Comparison of ENCODE assay signal across 16 cellular contexts in genomic region chr21:36754241-36754881, GRCh38. TPM values are rescaled to one million over a fixed set of nuclear protein-coding genes. Genes with fewer than 3 reads are reported as not detected.
"Had no signal": no experiment of that assay in that cellular context is flagged by ENCODE, and none has a peak within 500 bp of the region (broad histone marks: within the 10 kb centered on the region; RNA-seq: fewer than 3 reads in every experiment).

No MANE protein-coding gene starts in this region.

- H3K27me3 ChIP-seq: ovary, sigmoid colon, stomach, thyroid gland, uterus had no signal

- H3K9me3 ChIP-seq: ovary, sigmoid colon, stomach, thyroid gland, uterus had no signal

- ATAC-seq: activated naive CD8-positive, alpha-beta T cell treated with anti-CD3 and anti-CD28 coated beads, Interleukin-2, amount 50 U/mL, for 24 hours; esophagus mucosa had no signal

- H3K27ac ChIP-seq: cardiac muscle cell, ovary, sigmoid colon, stomach, thyroid gland, uterus had no signal

- H3K4me3 ChIP-seq: cardiac muscle cell, ovary, sigmoid colon, stomach, thyroid gland, uterus had no signal

- H3K36me3 ChIP-seq: cardiac muscle cell, ovary, uterus had no signal

- DNase-seq: activated CD4-positive, CD25-positive, alpha-beta regulatory T cell treated with anti-CD3 and anti-CD28 coated beads, Interleukin-2, amount 50 U/mL, for 72 hours; activated naive CD4-positive, alpha-beta T cell treated with anti-CD3 and anti-CD28 coated beads for 36 hours; activated naive CD8-positive, alpha-beta T cell treated with anti-CD3 and anti-CD28 coated beads, Interleukin-2, amount 50 U/mL, for 24 hours; aorta; hippocampal formation; nephron progenitor cell; ovary; sigmoid colon; stimulated activated CD4-positive, alpha-beta T cell treated with anti-CD3 and anti-CD28 coated beads, Interleukin-1b, Interleukin-23, amount 100 ng/mL, for 48 hours; stomach; thyroid gland; uterus had no signal

- H3K4me1 ChIP-seq: thyroid gland, uterus had no signal

RNA-seq across cellular contexts. Expression of gene SIM2, which starts 55.4 kb away (rescaled TPM):
- total RNA-seq: activated CD8-positive, alpha-beta memory T cell treated with anti-CD3 and anti-CD28 coated beads for 36 hours; aorta; cardiac muscle cell; mesenteric fat pad; sigmoid colon; thyroid gland had no signal
- polyA plus RNA-seq: aorta had no signal
